ENCODE assay signal across 24 cellular contexts in genomic region chr16:82059161-82059982, GRCh38. TPM values are rescaled to one million over a fixed set of nuclear protein-coding genes. Genes with fewer than 3 reads are reported as not detected.
DNase-seq lines count a peak whose midpoint lies in the region; ATAC-seq and TF ChIP-seq lines count a peak whose summit lies in the region.
"Had no signal": no experiment of that assay in that cellular context is flagged by ENCODE, and none has a peak within 500 bp of the region (broad histone marks: within the 10 kb centered on the region; RNA-seq: fewer than 3 reads in every experiment).

No MANE protein-coding gene starts in this region.

- no peaks in the 10 kb centered on the region for H3K36me3 ChIP-seq in left lung
- H3K36me3 ChIP-seq: HAP-1 had no signal

- CTCF ChIA-PET in Calu3 (lab: Charles Lee), result interaction anchor here (0.9 to 2.9 kb wide), 2 partner anchors 24 to 62 kb away, joined by 3 to 12 read pairs; no protein-coding TSS in a partner anchor

- H3K4me3 ChIP-seq in fibroblast of villous mesenchyme (ENCODE audit: low read depth, low read length) (no peak overlapping the region), left lung (no peak overlapping the region)
- H3K4me3 ChIP-seq: HAP-1 had no signal

- peaks cover 0 to 21% of the 10 kb centered on the region in 2 donors for H3K4me1 ChIP-seq in left lung
- H3K4me1 ChIP-seq: HAP-1 had no signal

- intact Hi-C loops in Calu3 (cut with micrococcal nuclease; ENCODE audit: unreplicated experiment) (no loop called here), left lung (cut with DNase I) (no loop called here)

- no peaks in the 10 kb centered on the region for H3K27me3 Mint-ChIP-seq in Calu3 (ENCODE audit: unreplicated experiment)
- peaks cover 13% of the 10 kb centered on the region for H3K27me3 Mint-ChIP-seq in nephron progenitor cell (ENCODE audit: low read depth, poor library complexity)

- H3K9me3 Mint-ChIP-seq in Calu3 (ENCODE audit: low read depth, unreplicated experiment), result peaks cover under 1% of the 10 kb centered on the region
- peaks cover 5% of the 10 kb centered on the region for H3K9me3 Mint-ChIP-seq in nephron progenitor cell

- DNase-seq in Calu3 (no peak), RPMI7951 (ENCODE audit: low read depth) (peak; percentile 45), fibroblast of villous mesenchyme (ENCODE audit: low read depth) (peak; percentile 74), nephron progenitor cell (no peak), left lung (no peak), T-helper 1 cell (no peak), NCI-H1930 (lab: John Stamatoyannopoulos, UW) (no peak)
- DNase-seq: AML-193, DMS79 treated with DMSO at 0.1 percent for 48 hours, Karpas-422, MM.1S, NCI-H1092 treated with DMSO at 0.1 percent for 48 hours, NCI-H146, NCI-H2081 treated with DMSO at 0.1 percent for 48 hours, NCI-H524, PC-3, SIG-M5 had no signal

- no peaks in the 10 kb centered on the region for H3K27me3 ChIP-seq in left lung

- no peak overlapping the region for H3K27ac ChIP-seq in left lung
- H3K27ac ChIP-seq: C4-2B, HL-60, RWPE1 had no signal

- H3K4me1 Mint-ChIP-seq in Calu3 (ENCODE audit: low read depth, unreplicated experiment) (peaks cover 50% of the 10 kb centered on the region), nephron progenitor cell (peaks cover 37% of the 10 kb centered on the region)

- no TSS peak for BruUV-seq in Calu3 (replicated peaks; lab: Mats Ljungman, UMichigan)

- ATAC-seq in left lung, result no peak
- no peak for ATAC-seq in GM18520 (IDR thresholded peaks at IDR 0.05; ENCODE audit: unreplicated experiment)

- H3K9me3 ChIP-seq in left lung, result no peaks in the 10 kb centered on the region
- H3K9me3 ChIP-seq: HAP-1 had no signal

- H3K4me3 Mint-ChIP-seq in Calu3 (ENCODE audit: low read depth, unreplicated experiment) (no peak overlapping the region), nephron progenitor cell (no peak overlapping the region)
- H3K4me3 Mint-ChIP-seq: IgD-negative memory B cell had no signal

- TF ChIP-seq CTCF in Calu3 (IDR thresholded peaks at IDR 0.05; ENCODE audit: unreplicated experiment), result no peak
- no peak for TF ChIP-seq CTCF in fibroblast of villous mesenchyme (IDR thresholded peaks at IDR 0.05; ENCODE audit: insufficient read depth, low read depth, low read length)
- no peak for TF ChIP-seq CTCF in nephron progenitor cell (IDR thresholded peaks at IDR 0.05)
- TF ChIP-seq CTCF in left lung (IDR thresholded peaks at IDR 0.05), result no peak

- H3K27ac Mint-ChIP-seq in Calu3 (ENCODE audit: unreplicated experiment) (peak overlapping the region; percentile 25), nephron progenitor cell (peak overlapping the region; percentile 5)
- H3K27ac Mint-ChIP-seq: IgD-negative memory B cell had no signal

- H3K36me3 Mint-ChIP-seq in Calu3 (ENCODE audit: insufficient read depth, unreplicated experiment) (no peaks in the 10 kb centered on the region), nephron progenitor cell (ENCODE audit: low read depth) (no peaks in the 10 kb centered on the region)
- H3K36me3 Mint-ChIP-seq: IgD-negative memory B cell had no signal

RNA-seq across cellular contexts. Expression of gene HSD17B2, which starts 24.3 kb away (rescaled TPM):
- total RNA-seq in Calu3 (2022) (16.2 and 16.9 TPM in 2 replicates), fibroblast of villous mesenchyme (8.7 and 9.5 TPM in 2 replicates), left lung (under 1 TPM; 0.55 to 0.86 TPM)
- total RNA-seq in RPMI7951 (2014; rRNA removed; shearing (Covaris generic)), result 1.4 and 2.6 TPM in 2 replicates

RNA-seq across cellular contexts. Expression of gene SDR42E1, which starts 48.1 kb away (rescaled TPM):
- 33.0 and 34.3 TPM in 2 replicates for total RNA-seq in Calu3 (2022)
- total RNA-seq in RPMI7951 (2014; rRNA removed; shearing (Covaris generic)), result 1.6 and 1.8 TPM in 2 replicates
- 2.6 TPM in 2 replicates for total RNA-seq in fibroblast of villous mesenchyme
- 1 to 10 TPM; 8.8 to 9.3 TPM for total RNA-seq in left lung
- total RNA-seq: G401, PC-3 had no signal

Comparison
In these comparisons a context has a peak if more than half of its experiments do, and no peak if none do; other contexts are left out.
1. DNase-seq: peak in RPMI7951 (single experiment) and fibroblast of villous mesenchyme (single experiment); none in Calu3 (single experiment), nephron progenitor cell (single experiment), left lung (0 of 2), T-helper 1 cell (0 of 5) and NCI-H1930 (0 of 2).